ENCODE assay signal across 9 cellular contexts in genomic region chr5:40799248-40799647, GRCh38. TPM values are rescaled to one million over a fixed set of nuclear protein-coding genes. Genes with fewer than 3 reads are reported as not detected.
DNase-seq lines count a peak whose midpoint lies in the region; ATAC-seq, FAIRE-seq and TF ChIP-seq lines count a peak whose summit lies in the region.
"Had no signal": no experiment of that assay in that cellular context is flagged by ENCODE, and none has a peak within 500 bp of the region (broad histone marks: within the 10 kb centered on the region; RNA-seq: fewer than 3 reads in every experiment).

No MANE protein-coding gene starts in this region.

- CTCF ChIA-PET in HepG2 (lab: Yijun Ruan, JAX; ENCODE audit: low intra/inter-chr PET ratio, low total read pairs), result no interaction called here

- H3K27ac ChIP-seq in HepG2 (ENCODE audit: extremely low read length, insufficient read depth, low read length) (peak overlapping the region; percentile 63), right lobe of liver (no peak overlapping the region)

- POLR2A ChIA-PET in HepG2 (lab: Yijun Ruan, JAX), result interaction anchor here (1.2 to 2.2 kb wide), 2 partner anchors 24 to 30 kb away, joined by 7 to 11 read pairs; no protein-coding TSS in a partner anchor

- H3K4me2 ChIP-seq in HepG2 (ENCODE audit: low read depth, low read length), result peak overlapping the region; percentile 92

- H3K4me1 ChIP-seq in HepG2 (ENCODE audit: insufficient read depth, low read length) (peaks cover 53% of the 10 kb centered on the region), right lobe of liver (peaks cover 0 to 18% (median 5%) of the 10 kb centered on the region in 4 donors)

- peaks cover 33% of the 10 kb centered on the region for H3K79me2 ChIP-seq in HepG2 (ENCODE audit: insufficient read depth, low read length)

- H3K36me3 Mint-ChIP-seq in mesothelial cell of epicardium, result peaks cover 3% of the 10 kb centered on the region

- H3K9me3 Mint-ChIP-seq in mesothelial cell of epicardium, result no peaks in the 10 kb centered on the region

- peaks cover 12% of the 10 kb centered on the region for H4K20me1 ChIP-seq in HepG2 (ENCODE audit: insufficient read depth, low read length)

- TF ChIP-seq POLR2A in HepG2 (IDR thresholded peaks at IDR 0.05; ENCODE audit: insufficient read depth in 1 of 2, low read depth in 2 of 2, low read length in 2 of 2) (no peak), right lobe of liver (IDR thresholded peaks at IDR 0.05) (no peak)

- DNase-seq in HepG2 (ENCODE audit: low spot score) (no peak), right lobe of liver (no peak), astrocyte of the spinal cord (ENCODE audit: low read depth, low spot score) (no peak), mesothelial cell of epicardium (ENCODE audit: low spot score in 2 of 2, unreplicated experiment in 2 of 2) (no peak), posterior vena cava (ENCODE audit: low spot score) (no peak), NCI-H524 treated with DMSO at 0.1 percent for 48 hours (lab: John Stamatoyannopoulos, UW) (no peak), DMS153 (lab: John Stamatoyannopoulos, UW) (no peak), LoVo (ENCODE audit: low spot score) (no peak)

- in situ Hi-C loops in HepG2 (cut with HindIII; ENCODE audit: extremely low pct_ligation_motif_present, low pct_unique_long_range_greater_than_20kb), result no loop called here
- in situ Hi-C loops in astrocyte of the spinal cord (cut with HindIII; ENCODE audit: low sequenced_read_pairs), result no loop called here

- FAIRE-seq in HepG2 (lab: Jason Lieb, UNC), result no peak
- FAIRE-seq: GM19239 had no signal

- H3K4me1 Mint-ChIP-seq in mesothelial cell of epicardium, result peaks cover 20% of the 10 kb centered on the region

- peak overlapping the region; percentile 91 for H3K4me3 Mint-ChIP-seq in mesothelial cell of epicardium

- H3K4me3 ChIP-seq in HepG2 (replicated peaks in 1 of 3; ENCODE audit: insufficient read depth in 1 of 3, low read depth in 2 of 3, low read length in 3 of 3), result peak overlapping the region; percentile 73 to 94 (median 93); a peak in 4 of 6 replicates
- peak overlapping the region in 1 of 3 donors; percentile 92 for H3K4me3 ChIP-seq in right lobe of liver
- H3K4me3 ChIP-seq in astrocyte of the spinal cord (ENCODE audit: low read depth, low read length), result peak overlapping the region; percentile 84

- TF ChIP-seq RAD21 in HepG2 (CRISPR knock-in tag; IDR thresholded peaks at IDR 0.05), result no peak

- H3K27me3 ChIP-seq in HepG2 (ENCODE audit: control insufficient read depth in 1 of 2, insufficient read depth in 2 of 2, low read length in 2 of 2), result no peaks in the 10 kb centered on the region; a peak in 1 of 5 replicates
- H3K27me3 ChIP-seq in right lobe of liver, result no peaks in the 10 kb centered on the region

- H3K9me3 ChIP-seq in HepG2 (ENCODE audit: low read length) (no peaks in the 10 kb centered on the region), right lobe of liver (no peaks in the 10 kb centered on the region)

- H3K27ac Mint-ChIP-seq in mesothelial cell of epicardium, result peak overlapping the region; percentile 91

- H3K9ac ChIP-seq in HepG2 (ENCODE audit: insufficient read depth, low read depth, low read length), result peak overlapping the region; percentile 71

- H3K27me3 Mint-ChIP-seq in mesothelial cell of epicardium (ENCODE audit: low read depth), result no peaks in the 10 kb centered on the region

- no peak for TF ChIP-seq EP300 in HepG2 (IDR thresholded peaks at IDR 0.05; ENCODE audit: low read depth in 2 of 2, low read length in 2 of 2)
- no peak for TF ChIP-seq EP300 in HepG2 (CRISPR knock-in tag; IDR thresholded peaks at IDR 0.05; ENCODE audit: borderline replicate concordance)

- ATAC-seq in HepG2 (no peak), right lobe of liver (no peak)

- H3K36me3 ChIP-seq in HepG2 (replicated peaks in 1 of 2; ENCODE audit: control insufficient read depth in 1 of 2, insufficient read depth in 2 of 2, low read length in 2 of 2) (no peaks in the 10 kb centered on the region), right lobe of liver (no peaks in the 10 kb centered on the region)

- BruUV-seq in HepG2 (replicated peaks; lab: Mats Ljungman, UMichigan), result TSS peak; percentile 86

- TF ChIP-seq CTCF in HepG2 (CRISPR knock-in tag; IDR thresholded peaks at IDR 0.05) (no peak), right lobe of liver (IDR thresholded peaks at IDR 0.05) (no peak), astrocyte of the spinal cord (IDR thresholded peaks at IDR 0.05; ENCODE audit: low read depth, low read length) (no peak), mesothelial cell of epicardium (IDR thresholded peaks at IDR 0.05; ENCODE audit: unreplicated experiment) (no peak)

- intact Hi-C loops in HepG2 (cut with micrococcal nuclease; ENCODE audit: unreplicated experiment) (no loop called here), right lobe of liver (cut with DNase I) (no loop called here), posterior vena cava (cut with DNase I) (no loop called here)

- peak overlapping the region; percentile 92 for H2AFZ ChIP-seq in HepG2 (ENCODE audit: low read length)

- 7% methylated on average over 1 of the region's 1 CpG for WGBS in HepG2 (ENCODE audit: low lambda C conversion rate)
- 0% methylated on average over 1 of the region's 1 CpG for WGBS in right lobe of liver (ENCODE audit: insufficient coverage, low coverage, low lambda C conversion rate, missing lambda C conversion rate)

RNA-seq across cellular contexts. Expression of gene PRKAA1, which starts 1.1 kb away (rescaled TPM):
- 58.0 and 78.7 TPM in 2 replicates for total RNA-seq in HepG2 (2016; rRNA removed; fragmentation: Illumina TruSeq; extraction: Trizol)
- total RNA-seq in HepG2 (2016; cell fraction: cytosol; rRNA removed; fragmentation: Illumina TruSeq; extraction: Trizol; ENCODE audit: low read depth), result 31.0 and 34.0 TPM in 2 replicates
- total RNA-seq in HepG2 (2016; cell fraction: insoluble cytoplasmic fraction; rRNA removed; fragmentation: Illumina TruSeq; extraction: Trizol), result 56.3 and 76.7 TPM in 2 replicates
- total RNA-seq in HepG2 (2016; cell fraction: membrane; rRNA removed; fragmentation: Illumina TruSeq; extraction: Trizol), result 28.2 and 36.2 TPM in 2 replicates
- 48.6 and 60.5 TPM in 2 replicates for total RNA-seq in HepG2 (2016; cell fraction: nucleus; rRNA removed; fragmentation: Illumina TruSeq; extraction: Trizol)
- 29.0 and 36.6 TPM in 2 replicates for polyA plus RNA-seq in HepG2 (2011; rRNA removed)
- polyA plus RNA-seq in HepG2 (2011; cell fraction: cytosol; rRNA removed), result 10.5 and 18.5 TPM in 2 replicates
- polyA plus RNA-seq in HepG2 (2011; cell fraction: nucleus; rRNA removed), result 38.2 and 50.6 TPM in 2 replicates
- 39.5 and 51.9 TPM in 2 replicates for polyA plus RNA-seq in HepG2 (2012)
- polyA plus RNA-seq in HepG2 (2016; cell fraction: cytosol; fragmentation: Illumina TruSeq; extraction: Trizol; ENCODE audit: low read depth), result 1.4 and 1.5 TPM in 2 replicates
- 32.4 and 34.1 TPM in 2 replicates for polyA plus RNA-seq in HepG2 (2016; cell fraction: insoluble cytoplasmic fraction; fragmentation: Illumina TruSeq; extraction: Trizol; ENCODE audit: low read depth)
- polyA plus RNA-seq in HepG2 (2016; cell fraction: membrane; fragmentation: Illumina TruSeq; extraction: Trizol; ENCODE audit: low read depth), result 3.2 and 4.1 TPM in 2 replicates
- polyA plus RNA-seq in HepG2 (2016; cell fraction: nucleus; fragmentation: Illumina TruSeq; extraction: Trizol; ENCODE audit: insufficient read depth, low read depth), result 61.0 and 74.0 TPM in 2 replicates
- 12.8 and 19.6 TPM in 2 replicates for polyA minus RNA-seq in HepG2 (2011; rRNA and poly(A)+ RNA removed; ENCODE audit: low replicate concordance)
- 42.8 and 49.6 TPM in 2 replicates for polyA minus RNA-seq in HepG2 (2011; cell fraction: cytosol; rRNA and poly(A)+ RNA removed)
- 88.8 and 97.3 TPM in 2 replicates for polyA minus RNA-seq in HepG2 (2011; cell fraction: nucleus; rRNA and poly(A)+ RNA removed)
- 10 to 100 TPM; 36.7 to 82.4 (median 69.9) TPM for total RNA-seq in right lobe of liver
- 56.3 to 60.4 TPM (median 57.7 TPM) in 3 replicates for total RNA-seq in mesothelial cell of epicardium
- total RNA-seq in posterior vena cava, result 100 to 1,000 TPM in 1 of 2 donors, 10 to 100 TPM in 1; 98.8 to 102 TPM

RNA-seq across cellular contexts. Expression of gene RPL37, which starts 35.8 kb away (rescaled TPM):
- total RNA-seq in HepG2 (2016; rRNA removed; fragmentation: Illumina TruSeq; extraction: Trizol), result 1,981 and 2,192 TPM in 2 replicates
- total RNA-seq in HepG2 (2016; cell fraction: cytosol; rRNA removed; fragmentation: Illumina TruSeq; extraction: Trizol; ENCODE audit: low read depth), result 3,324 and 3,542 TPM in 2 replicates
- 1,946 and 2,347 TPM in 2 replicates for total RNA-seq in HepG2 (2016; cell fraction: insoluble cytoplasmic fraction; rRNA removed; fragmentation: Illumina TruSeq; extraction: Trizol)
- 4,900 and 5,247 TPM in 2 replicates for total RNA-seq in HepG2 (2016; cell fraction: membrane; rRNA removed; fragmentation: Illumina TruSeq; extraction: Trizol)
- 696 and 786 TPM in 2 replicates for total RNA-seq in HepG2 (2016; cell fraction: nucleus; rRNA removed; fragmentation: Illumina TruSeq; extraction: Trizol)
- 3,367 and 3,734 TPM in 2 replicates for polyA plus RNA-seq in HepG2 (2011; rRNA removed)
- 216 and 299 TPM in 2 replicates for polyA plus RNA-seq in HepG2 (2011; cell fraction: cytosol; rRNA removed)
- 168 and 341 TPM in 2 replicates for polyA plus RNA-seq in HepG2 (2011; cell fraction: nucleus; rRNA removed)
- polyA plus RNA-seq in HepG2 (2012), result 2,075 and 2,920 TPM in 2 replicates
- 4,668 and 5,281 TPM in 2 replicates for polyA plus RNA-seq in HepG2 (2016; cell fraction: cytosol; fragmentation: Illumina TruSeq; extraction: Trizol; ENCODE audit: low read depth)
- 2,672 and 2,701 TPM in 2 replicates for polyA plus RNA-seq in HepG2 (2016; cell fraction: insoluble cytoplasmic fraction; fragmentation: Illumina TruSeq; extraction: Trizol; ENCODE audit: low read depth)
- 6,074 and 6,302 TPM in 2 replicates for polyA plus RNA-seq in HepG2 (2016; cell fraction: membrane; fragmentation: Illumina TruSeq; extraction: Trizol; ENCODE audit: low read depth)
- 1,552 and 1,570 TPM in 2 replicates for polyA plus RNA-seq in HepG2 (2016; cell fraction: nucleus; fragmentation: Illumina TruSeq; extraction: Trizol; ENCODE audit: insufficient read depth, low read depth)
- polyA minus RNA-seq in HepG2 (2011; rRNA and poly(A)+ RNA removed; ENCODE audit: low replicate concordance), result 352 and 1,422 TPM in 2 replicates
- 513 and 618 TPM in 2 replicates for polyA minus RNA-seq in HepG2 (2011; cell fraction: cytosol; rRNA and poly(A)+ RNA removed)
- polyA minus RNA-seq in HepG2 (2011; cell fraction: nucleus; rRNA and poly(A)+ RNA removed), result 284 and 353 TPM in 2 replicates
- total RNA-seq in right lobe of liver, result 100 to 1,000 TPM in 4 of 6 experiments, 10 to 100 TPM in 2; 36.5 to 472 (median 400) TPM
- 1,420 to 1,502 TPM (median 1,461 TPM) in 3 replicates for total RNA-seq in mesothelial cell of epicardium
- total RNA-seq in posterior vena cava, result 100 to 1,000 TPM; 738 to 822 TPM

RNA-seq across cellular contexts. Expression of gene CARD6, which starts 41.9 kb away (rescaled TPM):
- total RNA-seq in HepG2 (2016; rRNA removed; fragmentation: Illumina TruSeq; extraction: Trizol) (1.4 TPM in 2 replicates), right lobe of liver (1 to 10 TPM; 3.0 to 6.2 (median 3.3) TPM), mesothelial cell of epicardium (1.3 to 1.5 TPM (median 1.4 TPM) in 3 replicates), posterior vena cava (10 to 100 TPM; 12.8 to 14.9 TPM)
- 0.71 and 1.1 TPM in 2 replicates for total RNA-seq in HepG2 (2016; cell fraction: cytosol; rRNA removed; fragmentation: Illumina TruSeq; extraction: Trizol; ENCODE audit: low read depth)
- 1.2 and 1.6 TPM in 2 replicates for total RNA-seq in HepG2 (2016; cell fraction: insoluble cytoplasmic fraction; rRNA removed; fragmentation: Illumina TruSeq; extraction: Trizol)
- total RNA-seq in HepG2 (2016; cell fraction: membrane; rRNA removed; fragmentation: Illumina TruSeq; extraction: Trizol), result 1.1 and 1.6 TPM in 2 replicates
- total RNA-seq in HepG2 (2016; cell fraction: nucleus; rRNA removed; fragmentation: Illumina TruSeq; extraction: Trizol), result 0.56 and 1.2 TPM in 2 replicates
- 0.33 and 0.39 TPM in 2 replicates for polyA plus RNA-seq in HepG2 (2011; rRNA removed)
- 0.16 and 0.31 TPM in 2 replicates for polyA plus RNA-seq in HepG2 (2011; cell fraction: cytosol; rRNA removed)
- polyA plus RNA-seq in HepG2 (2011; cell fraction: nucleus; rRNA removed), result 0.08 and 0.24 TPM in 2 replicates
- 0.43 and 0.58 TPM in 2 replicates for polyA plus RNA-seq in HepG2 (2012)
- polyA plus RNA-seq in HepG2 (2016; cell fraction: cytosol; fragmentation: Illumina TruSeq; extraction: Trizol; ENCODE audit: low read depth), result 0.05 TPM in 1 of 2 replicates, not detected in the other
- 0.73 and 1.0 TPM in 2 replicates for polyA plus RNA-seq in HepG2 (2016; cell fraction: insoluble cytoplasmic fraction; fragmentation: Illumina TruSeq; extraction: Trizol; ENCODE audit: low read depth)
- 0.08 and 0.15 TPM in 2 replicates for polyA plus RNA-seq in HepG2 (2016; cell fraction: membrane; fragmentation: Illumina TruSeq; extraction: Trizol; ENCODE audit: low read depth)
- polyA plus RNA-seq in HepG2 (2016; cell fraction: nucleus; fragmentation: Illumina TruSeq; extraction: Trizol; ENCODE audit: insufficient read depth, low read depth), result 0.66 and 0.81 TPM in 2 replicates
- 0.26 and 9.3 TPM in 2 replicates for polyA minus RNA-seq in HepG2 (2011; rRNA and poly(A)+ RNA removed; ENCODE audit: low replicate concordance)
- polyA minus RNA-seq in HepG2 (2011; cell fraction: cytosol; rRNA and poly(A)+ RNA removed), result 0.20 TPM in 1 of 2 replicates, not detected in the other
- polyA minus RNA-seq in HepG2 (2011; cell fraction: nucleus; rRNA and poly(A)+ RNA removed), result 0.26 and 0.62 TPM in 2 replicates

RNA-seq across cellular contexts. Expression of gene TTC33, which starts 43.5 kb away (rescaled TPM):
- total RNA-seq in HepG2 (2016; rRNA removed; fragmentation: Illumina TruSeq; extraction: Trizol) (20.0 and 37.9 TPM in 2 replicates), right lobe of liver (1 to 10 TPM; 5.6 to 9.2 (median 7.0) TPM), mesothelial cell of epicardium (20.1 to 22.7 TPM (median 21.1 TPM) in 3 replicates), posterior vena cava (10 to 100 TPM; 13.3 to 18.2 TPM)
- total RNA-seq in HepG2 (2016; cell fraction: cytosol; rRNA removed; fragmentation: Illumina TruSeq; extraction: Trizol; ENCODE audit: low read depth), result 1.3 and 1.7 TPM in 2 replicates
- total RNA-seq in HepG2 (2016; cell fraction: insoluble cytoplasmic fraction; rRNA removed; fragmentation: Illumina TruSeq; extraction: Trizol), result 18.6 and 39.1 TPM in 2 replicates
- total RNA-seq in HepG2 (2016; cell fraction: membrane; rRNA removed; fragmentation: Illumina TruSeq; extraction: Trizol), result 4.6 and 4.8 TPM in 2 replicates
- total RNA-seq in HepG2 (2016; cell fraction: nucleus; rRNA removed; fragmentation: Illumina TruSeq; extraction: Trizol), result 9.9 and 10.9 TPM in 2 replicates
- 3.8 and 4.5 TPM in 2 replicates for polyA plus RNA-seq in HepG2 (2011; rRNA removed)
- 1.4 and 2.4 TPM in 2 replicates for polyA plus RNA-seq in HepG2 (2011; cell fraction: cytosol; rRNA removed)
- 1.2 and 2.1 TPM in 2 replicates for polyA plus RNA-seq in HepG2 (2011; cell fraction: nucleus; rRNA removed)
- polyA plus RNA-seq in HepG2 (2012), result 9.7 and 10.0 TPM in 2 replicates
- 0.32 and 0.58 TPM in 2 replicates for polyA plus RNA-seq in HepG2 (2016; cell fraction: cytosol; fragmentation: Illumina TruSeq; extraction: Trizol; ENCODE audit: low read depth)
- polyA plus RNA-seq in HepG2 (2016; cell fraction: insoluble cytoplasmic fraction; fragmentation: Illumina TruSeq; extraction: Trizol; ENCODE audit: low read depth), result 21.9 and 22.3 TPM in 2 replicates
- 1.8 and 2.1 TPM in 2 replicates for polyA plus RNA-seq in HepG2 (2016; cell fraction: membrane; fragmentation: Illumina TruSeq; extraction: Trizol; ENCODE audit: low read depth)
- 8.5 and 9.4 TPM in 2 replicates for polyA plus RNA-seq in HepG2 (2016; cell fraction: nucleus; fragmentation: Illumina TruSeq; extraction: Trizol; ENCODE audit: insufficient read depth, low read depth)
- 1.7 and 4.1 TPM in 2 replicates for polyA minus RNA-seq in HepG2 (2011; rRNA and poly(A)+ RNA removed; ENCODE audit: low replicate concordance)
- polyA minus RNA-seq in HepG2 (2011; cell fraction: cytosol; rRNA and poly(A)+ RNA removed), result 7.9 and 11.0 TPM in 2 replicates
- 12.5 and 17.9 TPM in 2 replicates for polyA minus RNA-seq in HepG2 (2011; cell fraction: nucleus; rRNA and poly(A)+ RNA removed)
